In the genomic region with DNA sequence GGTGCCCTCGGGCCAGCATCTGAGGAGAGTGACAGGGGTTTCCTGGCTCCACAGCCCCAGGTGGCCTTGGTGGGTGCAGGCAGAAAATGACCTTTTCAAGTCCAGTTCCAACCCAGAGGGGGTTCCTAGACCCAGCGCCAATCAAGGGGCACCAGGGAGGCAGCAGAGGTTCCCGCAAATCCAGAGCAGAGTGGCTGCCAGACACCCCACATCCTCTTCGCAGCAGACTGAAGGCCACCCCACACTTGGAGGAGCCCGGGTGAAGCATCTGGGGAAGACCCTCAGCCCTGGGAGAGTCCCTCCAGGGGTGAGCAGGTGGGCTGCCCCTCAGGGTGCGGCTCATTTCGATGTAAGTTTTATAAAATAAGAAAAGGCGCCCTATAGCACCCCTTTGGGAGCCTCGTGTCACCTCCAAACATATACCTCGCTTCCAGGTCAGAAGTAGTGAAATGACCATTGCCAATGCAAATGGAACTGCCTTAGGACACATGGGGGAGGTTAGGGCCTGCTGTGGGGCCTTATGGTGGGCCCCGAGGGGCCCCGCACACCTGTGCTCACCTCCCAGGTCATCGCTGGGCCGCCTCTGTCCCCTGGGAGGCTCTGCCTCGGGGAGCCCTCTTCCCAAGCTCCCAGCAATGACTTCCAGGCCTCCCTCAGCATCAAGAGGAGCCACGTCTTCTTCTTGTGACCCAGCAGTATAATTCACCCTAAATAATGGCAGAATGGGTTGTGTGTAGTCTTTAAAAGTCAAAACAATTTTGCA, we compare ENCODE assay signal across 8 cellular contexts. TPM values are rescaled to one million over a fixed set of nuclear protein-coding genes. Genes with fewer than 3 reads are reported as not detected.
DNase-seq lines count a peak whose midpoint lies in the region; ATAC-seq and TF ChIP-seq lines count a peak whose summit lies in the region.

No MANE protein-coding gene starts in this region.

- peak overlapping the region; percentile 90 for H3K27ac Mint-ChIP-seq in central memory CD8-positive, alpha-beta T cell (ENCODE audit: low read depth)
- peak overlapping the region; percentile 93 to 100 (median 99) for H3K27ac Mint-ChIP-seq in naive B cell

- no peak for ATAC-seq in central memory CD8-positive, alpha-beta T cell (replicated peaks; ENCODE audit: extremely low read depth, poor library complexity, severe bottlenecking)
- ATAC-seq in naive B cell (ENCODE audit: low read depth in 2 of 2) (no peak), HG02885 (IDR thresholded peaks at IDR 0.05; ENCODE audit: poor library complexity, unreplicated experiment) (no peak)

- peak overlapping the region; percentile 81 for H3K4me3 Mint-ChIP-seq in central memory CD8-positive, alpha-beta T cell
- H3K4me3 Mint-ChIP-seq in naive B cell, result peak overlapping the region; percentile 81 to 97 (median 93)

- peaks cover 21% of the 10 kb centered on the region for H3K36me3 Mint-ChIP-seq in central memory CD8-positive, alpha-beta T cell (ENCODE audit: insufficient read depth)
- H3K36me3 Mint-ChIP-seq in naive B cell, result no peaks in the 10 kb centered on the region

- H3K9me3 ChIP-seq in KOPT-K1 (ENCODE audit: insufficient read depth, low read length, poor library complexity, severe bottlenecking), result no peaks in the 10 kb centered on the region

- no peaks in the 10 kb centered on the region for H3K27me3 Mint-ChIP-seq in central memory CD8-positive, alpha-beta T cell
- H3K27me3 Mint-ChIP-seq in naive B cell, result no peaks in the 10 kb centered on the region

- TF ChIP-seq CTCF in AG10803 (conservative IDR thresholded peaks at IDR 0.05; ENCODE audit: low read length), result no peak

- DNase-seq in AG10803 (ENCODE audit: low read depth), result no peak
- DNase-seq in central memory CD8-positive, alpha-beta T cell (ENCODE audit: low spot score in 2 of 2), result no peak
- no peak for DNase-seq in naive B cell
- no peak for DNase-seq in NCI-H1436 treated with DMSO at 0.1 percent for 48 hours (lab: John Stamatoyannopoulos, UW)
- no peak for DNase-seq in hepatic stellate cell (ENCODE audit: low spot score)
- DNase-seq in NOMO-1 (lab: John Stamatoyannopoulos, UW; ENCODE audit: unreplicated experiment in 2 of 2), result no peak

- H3K9me3 Mint-ChIP-seq in central memory CD8-positive, alpha-beta T cell, result no peaks in the 10 kb centered on the region
- peaks cover 0 to 5% (median 0%) of the 10 kb centered on the region in 7 donors for H3K9me3 Mint-ChIP-seq in naive B cell

- peaks cover 36% of the 10 kb centered on the region for H3K4me1 Mint-ChIP-seq in central memory CD8-positive, alpha-beta T cell
- H3K4me1 Mint-ChIP-seq in naive B cell, result peaks cover 29 to 45% (median 30%) of the 10 kb centered on the region in 3 donors

- H3K36me3 ChIP-seq in KOPT-K1 (ENCODE audit: insufficient read depth, low read length), result peaks cover 14% of the 10 kb centered on the region

- H3K4me3 ChIP-seq in AG10803 (ENCODE audit: low read length), result peak overlapping the region; percentile 72

- peak overlapping the region; percentile 93 for H3K27ac ChIP-seq in KOPT-K1 (ENCODE audit: low read depth, low read length, poor library complexity, severe bottlenecking)

RNA-seq across cellular contexts. Expression of a gene that starts 11.0 kb away (rescaled TPM):
- polyA plus RNA-seq in naive B cell (ENCODE audit: low read depth in 6 of 6), result not detected

RNA-seq across cellular contexts. Expression of a gene that starts 21.8 kb away (rescaled TPM):
- not detected for polyA plus RNA-seq in naive B cell (ENCODE audit: low read depth in 6 of 6)
